In genomic region chr17:81512984-81513668, GRCh38 we compare ENCODE assay signal across 8 cellular contexts. TPM values are rescaled to one million over a fixed set of nuclear protein-coding genes. Genes with fewer than 3 reads are reported as not detected.
A peak's percentile ranks its signal among the peaks of the same experiment; 100 is the strongest.
DNase-seq lines count a peak whose midpoint lies in the region; ATAC-seq and TF ChIP-seq lines count a peak whose summit lies in the region.

No MANE protein-coding gene starts in this region.

- H3K27me3 Mint-ChIP-seq in activated naive CD8-positive, alpha-beta T cell = no peaks in the 10 kb centered on the region

- H2AK5ac ChIP-seq in trophoblast cell (ENCODE audit: low read length) = peak overlapping the region; percentile 100

- no peak for TF ChIP-seq CTCF in Panc1 (IDR thresholded peaks at IDR 0.05)
- TF ChIP-seq CTCF in cardiac muscle cell (IDR thresholded peaks at IDR 0.05; ENCODE audit: low read depth, low read length) = no peak

- H3K14ac ChIP-seq in trophoblast cell (ENCODE audit: low read length) = peak overlapping the region; percentile 96

- H3K27ac Mint-ChIP-seq in activated naive CD8-positive, alpha-beta T cell = peak overlapping the region; percentile 82

- peak overlapping the region; percentile 100 for H3K4ac ChIP-seq in trophoblast cell (ENCODE audit: low read depth, low read length)

- no peaks in the 10 kb centered on the region for H3K9me3 Mint-ChIP-seq in activated naive CD8-positive, alpha-beta T cell (ENCODE audit: low read depth)

- peak overlapping the region; percentile 98 for H2BK5ac ChIP-seq in trophoblast cell (ENCODE audit: low read depth, low read length, poor library complexity)

- peak overlapping the region; percentile 88 for H2BK120ac ChIP-seq in trophoblast cell (ENCODE audit: insufficient read depth, low read length, poor library complexity)

- peak overlapping the region; percentile 99 for H4K12ac ChIP-seq in trophoblast cell (ENCODE audit: low read depth, low read length)

- peaks cover 27% of the 10 kb centered on the region for H3K36me3 Mint-ChIP-seq in activated naive CD8-positive, alpha-beta T cell

- H3K9ac ChIP-seq in trophoblast cell (ENCODE audit: low read length) = peak overlapping the region; percentile 99

- no peaks in the 10 kb centered on the region for H3K27me3 ChIP-seq in Panc1 (ENCODE audit: control insufficient read depth, insufficient read depth, low read length)
- H3K27me3 ChIP-seq in cardiac muscle cell = no peaks in the 10 kb centered on the region
- no peaks in the 10 kb centered on the region for H3K27me3 ChIP-seq in trophoblast cell (ENCODE audit: insufficient read depth, low read length)

- peak overlapping the region; percentile 83 for H2BK12ac ChIP-seq in trophoblast cell (ENCODE audit: low read length)

- H3K36me3 ChIP-seq in Panc1 (ENCODE audit: control insufficient read depth, insufficient read depth, low read length) = peaks cover 31% of the 10 kb centered on the region
- H3K36me3 ChIP-seq in cardiac muscle cell = peaks cover 35% of the 10 kb centered on the region
- H3K36me3 ChIP-seq in trophoblast cell (ENCODE audit: control insufficient read depth in 1 of 2, insufficient read depth in 2 of 2, low read length in 2 of 2) = peaks cover 30 to 38% of the 10 kb centered on the region in 2 experiments

- no CpG with 5 or more reads among the region's 68 CpGs for WGBS in trophoblast cell (ENCODE audit: extremely low coverage, insufficient coverage, insufficient read length)

- POLR2A ChIA-PET in Panc1 (lab: Charles Lee) = interaction anchor here (0.7 kb wide), 1 partner anchor 118 kb away, joined by 5 read pairs; the partner anchor contains the start of gene BAHCC1

- peaks cover 31% of the 10 kb centered on the region for H3K4me1 ChIP-seq in Panc1 (ENCODE audit: control insufficient read depth, insufficient read depth, low read length)
- H3K4me1 ChIP-seq in cardiac muscle cell (ENCODE audit: low read depth) = peaks cover 27% of the 10 kb centered on the region
- peaks cover 28 to 30% of the 10 kb centered on the region in 2 experiments for H3K4me1 ChIP-seq in trophoblast cell (ENCODE audit: control insufficient read depth in 1 of 2, insufficient read depth in 2 of 2, low read length in 2 of 2)

- H4K91ac ChIP-seq in trophoblast cell (ENCODE audit: low read depth, low read length) = peak overlapping the region; percentile 97

- H3K4me2 ChIP-seq in trophoblast cell (ENCODE audit: low read length) = peak overlapping the region; percentile 89

- DNase-seq in Daoy (ENCODE audit: low read depth) (peak; percentile 83), Panc1 (ENCODE audit: low read depth, low spot score) (no peak), cardiac muscle cell (ENCODE audit: low read depth in 1 of 2, low spot score in 1 of 2) (peak; percentile 62 to 69), trophoblast cell (peak in 1 of 2 donors; percentile 46)

- peak overlapping the region; percentile 66 to 68 for H3K4me3 ChIP-seq in Panc1 (ENCODE audit: low read depth in 2 of 2, low read length in 2 of 2)
- H3K4me3 ChIP-seq in cardiac muscle cell = peak overlapping the region; percentile 100
- peak overlapping the region; percentile 73 for H3K4me3 ChIP-seq in trophoblast cell (ENCODE audit: low read depth, low read length)

- H3K23ac ChIP-seq in trophoblast cell (ENCODE audit: low read length) = no peak overlapping the region

- H3K79me2 ChIP-seq in trophoblast cell (ENCODE audit: control insufficient read depth, insufficient read depth, low read length, poor library complexity) = peaks cover 49% of the 10 kb centered on the region

- BruUV-seq in Panc1 (replicated peaks; lab: Mats Ljungman, UMichigan) = no TSS peak

- H4K8ac ChIP-seq in trophoblast cell (ENCODE audit: low read depth, low read length) = peak overlapping the region; percentile 99

- H3K18ac ChIP-seq in trophoblast cell (ENCODE audit: low read length) = peak overlapping the region; percentile 99

- peaks cover 33% of the 10 kb centered on the region for H3K4me1 Mint-ChIP-seq in activated naive CD8-positive, alpha-beta T cell (ENCODE audit: low read depth)

- CTCF ChIA-PET in Panc1 (lab: Charles Lee) = no interaction called here

- ATAC-seq in HG03432 (IDR thresholded peaks at IDR 0.05; ENCODE audit: unreplicated experiment) (peak; percentile 2), Panc1 (peak; percentile 8), HG02610 (IDR thresholded peaks at IDR 0.05; ENCODE audit: unreplicated experiment) (no peak), GM18511 (IDR thresholded peaks at IDR 0.05; ENCODE audit: unreplicated experiment) (no peak)

- in situ Hi-C loops in Panc1 (cut with HindIII; ENCODE audit: low pct_unique_long_range_greater_than_20kb, low sequenced_read_pairs) = no loop called here

- H3K27ac ChIP-seq in Panc1 (ENCODE audit: low read length) = peak overlapping the region; percentile 94
- peak overlapping the region; percentile 100 for H3K27ac ChIP-seq in cardiac muscle cell
- H3K27ac ChIP-seq in trophoblast cell (ENCODE audit: low read depth, low read length) = peak overlapping the region; percentile 97

- no peaks in the 10 kb centered on the region for H3K9me3 ChIP-seq in Panc1 (ENCODE audit: control insufficient read depth, insufficient read depth, low read depth, low read length)
- H3K9me3 ChIP-seq in cardiac muscle cell (ENCODE audit: low read depth) = no peaks in the 10 kb centered on the region
- peaks cover 8% of the 10 kb centered on the region for H3K9me3 ChIP-seq in trophoblast cell (ENCODE audit: insufficient read depth, low read depth, low read length)

- H3K4me3 Mint-ChIP-seq in activated naive CD8-positive, alpha-beta T cell = peak overlapping the region; percentile 90

- intact Hi-C loops in Panc1 (cut with micrococcal nuclease; ENCODE audit: unreplicated experiment) = no loop called here

- H3K79me1 ChIP-seq in trophoblast cell (ENCODE audit: low read length) = peaks cover 38% of the 10 kb centered on the region

- peak overlapping the region; percentile 77 for H2AFZ ChIP-seq in trophoblast cell (ENCODE audit: insufficient read depth, low read length, poor library complexity)

RNA-seq across cellular contexts. Expression of gene ACTG1, which starts 0.5 kb away (rescaled TPM):
- 5,410 and 5,454 TPM in 2 replicates for total RNA-seq in Daoy (2014; rRNA removed; shearing (Covaris generic))
- total RNA-seq in Panc1 (2021; ENCODE audit: unreplicated experiment) (4,502 TPM), cardiac muscle cell (2,244 and 2,883 TPM in 2 replicates)
- polyA plus RNA-seq in Panc1 (2012; ENCODE audit: insufficient read length) = 6,760 TPM
- 1,007 and 1,036 TPM in 2 replicates for polyA plus RNA-seq in cardiac muscle cell
- 7,950 and 8,000 TPM in 2 replicates for polyA plus RNA-seq in trophoblast cell (2013)

RNA-seq across cellular contexts. Expression of gene FSCN2, which starts 15.1 kb away (rescaled TPM):
- 0.17 TPM in 1 of 2 replicates, not detected in the other for total RNA-seq in Daoy (2014; rRNA removed; shearing (Covaris generic))
- total RNA-seq in Panc1 (2021; ENCODE audit: unreplicated experiment) = 1.2 TPM
- 9.6 TPM for polyA plus RNA-seq in Panc1 (2012; ENCODE audit: insufficient read length)
- 9.0 and 11.3 TPM in 2 replicates for total RNA-seq in cardiac muscle cell
- polyA plus RNA-seq in cardiac muscle cell = 1.5 and 2.4 TPM in 2 replicates
- 0.42 and 0.76 TPM in 2 replicates for polyA plus RNA-seq in trophoblast cell (2013)

RNA-seq across cellular contexts. Expression of gene FAAP100, which starts 39.0 kb away (rescaled TPM):
- 11.7 TPM in 2 replicates for total RNA-seq in Daoy (2014; rRNA removed; shearing (Covaris generic))
- total RNA-seq in Panc1 (2021; ENCODE audit: unreplicated experiment) = 265 TPM
- 232 TPM for polyA plus RNA-seq in Panc1 (2012; ENCODE audit: insufficient read length)
- 57.0 and 65.6 TPM in 2 replicates for total RNA-seq in cardiac muscle cell
- polyA plus RNA-seq in cardiac muscle cell = 51.2 and 56.9 TPM in 2 replicates
- polyA plus RNA-seq in trophoblast cell (2013) = 11.4 and 11.6 TPM in 2 replicates

Comparison
In these comparisons a context has a peak if more than half of its experiments do, and no peak if none do; other contexts are left out.
1. ATAC-seq: peak in HG03432 (single experiment) and Panc1 (single experiment); none in HG02610 (single experiment) and GM18511 (single experiment).
2. Peak in every context shown above with its lines, with median percentiles within 50 percentile points of each other: H3K27ac ChIP-seq and H3K4me3 ChIP-seq.